ENCODE assay signal across 22 cellular contexts in the genomic region with DNA sequence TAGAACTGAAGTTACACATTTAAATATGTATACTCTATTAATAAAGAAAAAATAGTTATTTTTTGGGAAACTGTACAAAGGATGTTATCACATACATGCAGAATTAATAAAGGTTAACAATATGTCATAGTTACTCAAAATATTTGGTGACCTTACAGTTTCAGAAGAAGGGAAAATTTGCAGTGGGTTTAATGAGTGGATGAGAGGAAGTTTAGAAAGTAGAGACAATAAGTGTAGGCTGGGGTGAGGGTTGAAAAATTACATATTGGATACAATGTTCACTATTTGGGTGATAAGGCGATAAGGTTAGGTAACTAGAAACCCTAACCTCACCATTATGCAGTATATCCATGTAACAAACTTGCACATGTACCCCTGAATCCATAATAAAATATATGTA.
"Had no signal": no experiment of that assay in that cellular context is flagged by ENCODE, and none has a peak within 500 bp of the region (broad histone marks: within the 10 kb centered on the region; RNA-seq: fewer than 3 reads in every experiment).

No MANE protein-coding gene starts in this region.

- H2AFZ ChIP-seq: hepatocyte, neural progenitor cell had no signal

- H3K9ac ChIP-seq: neural progenitor cell had no signal

- H3K27me3 Mint-ChIP-seq: activated CD4-positive, alpha-beta memory T cell treated with anti-CD3 and anti-CD28 coated beads for 36 hours; activated CD8-positive, alpha-beta memory T cell treated with anti-CD3 and anti-CD28 coated beads, Interleukin-2, amount 10 ng/mL, durations not matched to agents 7 days and 5 days; naive thymus-derived CD8-positive, alpha-beta T cell had no signal

- DNase-seq: activated CD4-positive, alpha-beta memory T cell treated with anti-CD3 and anti-CD28 coated beads for 36 hours; activated CD4-positive, alpha-beta T cell treated with anti-CD3 and anti-CD28 coated beads for 1 hour; activated CD8-positive, alpha-beta memory T cell treated with anti-CD3 and anti-CD28 coated beads, Interleukin-2, amount 10 ng/mL, durations not matched to agents 7 days and 5 days; activated naive CD4-positive, alpha-beta T cell treated with anti-CD3 and anti-CD28 coated beads for 36 hours; activated T-cell treated with anti-CD3 and anti-CD28 coated beads, Interleukin-2, amount 50 U/mL, for 1 hour; adrenal gland; cerebellar nuclear complex; glutamatergic neuron; immature natural killer cell; left ventricle myocardium inferior; naive thymus-derived CD8-positive, alpha-beta T cell; small intestine; stimulated activated CD4-positive, alpha-beta T cell treated with anti-CD3 and anti-CD28 coated beads, Interleukin-2, amount 100 ng/mL, for 24 hours; stimulated activated naive CD4-positive, alpha-beta T cell; SW 1271; upper lobe of left lung had no signal

- H3K27ac Mint-ChIP-seq: activated CD4-positive, alpha-beta memory T cell treated with anti-CD3 and anti-CD28 coated beads for 36 hours; activated naive CD4-positive, alpha-beta T cell treated with anti-CD3 and anti-CD28 coated beads for 36 hours; mesothelial cell of epicardium; neural progenitor cell had no signal

- H3K4me1 ChIP-seq: neural progenitor cell had no signal

- H3K4me1 Mint-ChIP-seq: neural progenitor cell had no signal

- H3K9me3 Mint-ChIP-seq: activated CD4-positive, alpha-beta memory T cell treated with anti-CD3 and anti-CD28 coated beads for 36 hours; activated naive CD4-positive, alpha-beta T cell treated with anti-CD3 and anti-CD28 coated beads for 36 hours; immature natural killer cell; naive thymus-derived CD8-positive, alpha-beta T cell had no signal

- H3K36me3 ChIP-seq: adrenal gland had no signal

- ATAC-seq: activated CD8-positive, alpha-beta memory T cell treated with anti-CD3 and anti-CD28 coated beads, Interleukin-2, amount 10 ng/mL, durations not matched to agents 7 days and 5 days; naive thymus-derived CD8-positive, alpha-beta T cell; sciatic nerve had no signal

- H3K27me3 ChIP-seq: adrenal gland, esophagus muscularis mucosa, hepatocyte, neural progenitor cell, upper lobe of left lung had no signal

- H3K4me2 ChIP-seq: hepatocyte, neural progenitor cell had no signal

- H3K27ac ChIP-seq: adrenal gland, coronary artery, esophagus muscularis mucosa, hepatocyte, neural progenitor cell, upper lobe of left lung had no signal

- H3K9me3 ChIP-seq: adrenal gland, esophagus muscularis mucosa, left ventricle myocardium inferior, upper lobe of left lung had no signal

- H3K4me3 Mint-ChIP-seq: activated CD4-positive, alpha-beta memory T cell treated with anti-CD3 and anti-CD28 coated beads for 36 hours; activated CD8-positive, alpha-beta memory T cell treated with anti-CD3 and anti-CD28 coated beads, Interleukin-2, amount 10 ng/mL, durations not matched to agents 7 days and 5 days; activated naive CD4-positive, alpha-beta T cell treated with anti-CD3 and anti-CD28 coated beads for 36 hours; mesothelial cell of epicardium; neural progenitor cell had no signal

- H3K4me3 ChIP-seq: adrenal gland, coronary artery, esophagus muscularis mucosa, hepatocyte, left ventricle myocardium inferior, neural progenitor cell, upper lobe of left lung had no signal
